In genomic region chr7:47534322-47535032, GRCh38 we compare ENCODE assay signal across 13 cellular contexts. TPM values are rescaled to one million over a fixed set of nuclear protein-coding genes. Genes with fewer than 3 reads are reported as not detected.
DNase-seq lines count a peak whose midpoint lies in the region; ATAC-seq, FAIRE-seq and TF ChIP-seq lines count a peak whose summit lies in the region.
"Had no signal": no experiment of that assay in that cellular context is flagged by ENCODE, and none has a peak within 500 bp of the region (broad histone marks: within the 10 kb centered on the region; RNA-seq: fewer than 3 reads in every experiment).

No MANE protein-coding gene starts in this region.

- peaks cover 14% of the 10 kb centered on the region in 2 donors for H3K27me3 Mint-ChIP-seq in stimulated activated naive B cell treated with anti-CD40 and anti-IgM and Interleukin-4, amounts not matched to agents 10 μg/mL and 1 μg/mL and 100 μg/mL, for 72 hours

- FAIRE-seq in RCC 7860 (lab: Jason Lieb, UNC): peak; percentile 2

- H3K27ac Mint-ChIP-seq in stimulated activated naive B cell treated with anti-CD40 and anti-IgM and Interleukin-4, amounts not matched to agents 10 μg/mL and 1 μg/mL and 100 μg/mL, for 72 hours: no peak overlapping the region
- H3K27ac Mint-ChIP-seq: natural killer cell had no signal

- H3K27ac ChIP-seq in ascending aorta: no peak overlapping the region
- H3K27ac ChIP-seq in lower lobe of right lung: no peak overlapping the region
- H3K27ac ChIP-seq: SK-N-MC had no signal

- intact Hi-C loops in ascending aorta (cut with DNase I) (loop anchor here (5.0 kb wide), 1 partner anchor 48 kb away; the partner anchor contains the start of gene TNS3), lower lobe of right lung (cut with DNase I) (no loop called here)

- H3K4me3 Mint-ChIP-seq in stimulated activated naive B cell treated with anti-CD40 and anti-IgM and Interleukin-4, amounts not matched to agents 10 μg/mL and 1 μg/mL and 100 μg/mL, for 72 hours: no peak overlapping the region
- H3K4me3 Mint-ChIP-seq: natural killer cell had no signal

- no peak overlapping the region for H3K4me3 ChIP-seq in ascending aorta
- no peak overlapping the region for H3K4me3 ChIP-seq in lower lobe of right lung
- H3K4me3 ChIP-seq: gastroesophageal sphincter had no signal

- H3K4me1 ChIP-seq in ascending aorta: peaks cover 2 to 17% of the 10 kb centered on the region in 2 donors
- peaks cover 23% of the 10 kb centered on the region for H3K4me1 ChIP-seq in lower lobe of right lung

- no peak for TF ChIP-seq CTCF in ascending aorta (IDR thresholded peaks at IDR 0.05)
- no peak for TF ChIP-seq CTCF in lower lobe of right lung (IDR thresholded peaks at IDR 0.05)

- H3K9me3 ChIP-seq in ascending aorta: no peaks in the 10 kb centered on the region
- no peaks in the 10 kb centered on the region for H3K9me3 ChIP-seq in lower lobe of right lung
- H3K9me3 ChIP-seq: gastroesophageal sphincter had no signal

- peaks cover 0 to 2% of the 10 kb centered on the region in 2 donors for H3K9me3 Mint-ChIP-seq in stimulated activated naive B cell treated with anti-CD40 and anti-IgM and Interleukin-4, amounts not matched to agents 10 μg/mL and 1 μg/mL and 100 μg/mL, for 72 hours
- H3K9me3 Mint-ChIP-seq: natural killer cell had no signal

- H3K27me3 ChIP-seq in ascending aorta (no peaks in the 10 kb centered on the region), lower lobe of right lung (ENCODE audit: low read depth) (no peaks in the 10 kb centered on the region)

- peak; percentile 54 to 63 for ATAC-seq in stimulated activated naive B cell treated with anti-CD40 and anti-IgM and Interleukin-4, amounts not matched to agents 10 μg/mL and 1 μg/mL and 100 μg/mL, for 72 hours (replicated peaks)
- no peak for ATAC-seq in HG03196 (IDR thresholded peaks at IDR 0.05; ENCODE audit: unreplicated experiment)
- no peak for ATAC-seq in lower lobe of right lung
- ATAC-seq: gastroesophageal sphincter, natural killer cell had no signal

- peaks cover 0 to 6% of the 10 kb centered on the region in 2 donors for H3K36me3 Mint-ChIP-seq in stimulated activated naive B cell treated with anti-CD40 and anti-IgM and Interleukin-4, amounts not matched to agents 10 μg/mL and 1 μg/mL and 100 μg/mL, for 72 hours
- H3K36me3 Mint-ChIP-seq: natural killer cell had no signal

- DNase-seq in NCI-H2081 (lab: John Stamatoyannopoulos, UW): peak; percentile 24 to 58
- no peak for DNase-seq in NCI-H2081 treated with DMSO at 0.1 percent for 48 hours (lab: John Stamatoyannopoulos, UW)
- DNase-seq in RCC 7860 (ENCODE audit: low spot score): peak; percentile 53
- peak; percentile 56 for DNase-seq in iPS-NIHi11 (ENCODE audit: low spot score)
- no peak for DNase-seq in stimulated activated naive B cell treated with anti-CD40 and anti-IgM and Interleukin-4, amounts not matched to agents 10 μg/mL and 1 μg/mL and 100 μg/mL, for 72 hours
- DNase-seq in ascending aorta (ENCODE audit: low spot score in 2 of 2): no peak
- no peak for DNase-seq in lower lobe of right lung
- DNase-seq: activated CD8-positive, alpha-beta memory T cell treated with anti-CD3 and anti-CD28 coated beads for 24 hours; cerebellar nuclear complex; natural killer cell had no signal

- H3K4me1 Mint-ChIP-seq in stimulated activated naive B cell treated with anti-CD40 and anti-IgM and Interleukin-4, amounts not matched to agents 10 μg/mL and 1 μg/mL and 100 μg/mL, for 72 hours: peaks cover 9 to 18% of the 10 kb centered on the region in 2 donors
- H3K4me1 Mint-ChIP-seq: natural killer cell had no signal

- no peaks in the 10 kb centered on the region for H3K36me3 ChIP-seq in ascending aorta
- H3K36me3 ChIP-seq in lower lobe of right lung: no peaks in the 10 kb centered on the region
- H3K36me3 ChIP-seq: gastroesophageal sphincter had no signal

RNA-seq across cellular contexts. Expression of gene TNS3, which starts 47.4 kb away (rescaled TPM):
- 89.8 TPM for total RNA-seq in ascending aorta
- total RNA-seq in lower lobe of right lung: 174 TPM

Comparison
In these comparisons a context has a peak if more than half of its experiments do, and no peak if none do; other contexts are left out.
1. DNase-seq: peak in NCI-H2081 (2 of 2), RCC 7860 (single experiment) and iPS-NIHi11 (single experiment); none in NCI-H2081 treated with DMSO at 0.1 percent for 48 hours (single experiment), stimulated activated naive B cell treated with anti-CD40 and anti-IgM and Interleukin-4, amounts not matched to agents 10 μg/mL and 1 μg/mL and 100 μg/mL, for 72 hours (single experiment), ascending aorta (0 of 2) and lower lobe of right lung (single experiment).
2. ATAC-seq: peak in stimulated activated naive B cell treated with anti-CD40 and anti-IgM and Interleukin-4, amounts not matched to agents 10 μg/mL and 1 μg/mL and 100 μg/mL, for 72 hours (2 of 2); none in HG03196 (single experiment) and lower lobe of right lung (0 of 2).